ENCODE assay signal across 15 cellular contexts in genomic region chr13:84683448-84683847, GRCh38.
DNase-seq lines count a peak whose midpoint lies in the region; TF ChIP-seq lines count a peak whose summit lies in the region.
"Had no signal": no experiment of that assay in that cellular context is flagged by ENCODE, and none has a peak within 500 bp of the region (broad histone marks: within the 10 kb centered on the region; RNA-seq: fewer than 3 reads in every experiment).

No MANE protein-coding gene starts in this region.

- no peaks in the 10 kb centered on the region for H3K36me3 ChIP-seq in left ventricle myocardium inferior
- H3K36me3 ChIP-seq in thyroid gland = no peaks in the 10 kb centered on the region
- H3K36me3 ChIP-seq: BLaER1 treated with 17β-estradiol and CSF1 and Interleukin-3, amounts not matched to agents 10 nM and 100 nM had no signal

- H3K27ac ChIP-seq in left ventricle myocardium inferior (replicated peaks) (peak overlapping the region; percentile 47), 22Rv1 (peak overlapping the region; percentile 34; the same call in 1 of the 2 replicates), thyroid gland (peak overlapping the region in 2 of 3 donors; percentile 58 to 71)
- H3K27ac ChIP-seq: A549; BLaER1 treated with 17β-estradiol and CSF1 and Interleukin-3, amounts not matched to agents 10 nM and 100 nM; C4-2B had no signal

- TF ChIP-seq CTCF in left ventricle myocardium inferior (IDR thresholded peaks at IDR 0.05; ENCODE audit: borderline replicate concordance) (no peak), 22Rv1 (IDR thresholded peaks at IDR 0.05) (no peak), thyroid gland (IDR thresholded peaks at IDR 0.05) (no peak)

- H3K4me3 ChIP-seq in left ventricle myocardium inferior = no peak overlapping the region
- H3K4me3 ChIP-seq in thyroid gland (replicated peaks in 1 of 3) = no peak overlapping the region
- H3K4me3 ChIP-seq: A549; BLaER1 treated with 17β-estradiol and CSF1 and Interleukin-3, amounts not matched to agents 10 nM and 100 nM had no signal

- H3K9me3 ChIP-seq in left ventricle myocardium inferior (replicated peaks) = no peaks in the 10 kb centered on the region
- H3K9me3 ChIP-seq in thyroid gland = no peaks in the 10 kb centered on the region
- H3K9me3 ChIP-seq: A549, Caco-2 had no signal

- intact Hi-C loops in left ventricle myocardium inferior (cut with micrococcal nuclease) (no loop called here), cardiac septum (cut with DNase I) (no loop called here), thyroid gland (cut with DNase I) (no loop called here)

- DNase-seq in left ventricle myocardium inferior (no peak), cardiac septum (ENCODE audit: low spot score) (no peak), thyroid gland (no peak), T1000 (lab: John Stamatoyannopoulos, UW) (no peak)
- DNase-seq: AML-193; Caco-2; Calu3; CD4-positive, alpha-beta T cell; CD8-positive, alpha-beta T cell; DMS79 treated with DMSO at 0.1 percent for 48 hours; GF-D8 had no signal

- H3K27me3 ChIP-seq in left ventricle myocardium inferior (ENCODE audit: low read depth) = no peaks in the 10 kb centered on the region
- no peaks in the 10 kb centered on the region for H3K27me3 ChIP-seq in thyroid gland
- H3K27me3 ChIP-seq: BLaER1 treated with 17β-estradiol and CSF1 and Interleukin-3, amounts not matched to agents 10 nM and 100 nM had no signal

- no peak for TF ChIP-seq POLR2A in thyroid gland (IDR thresholded peaks at IDR 0.05)

- H3K4me1 ChIP-seq in left ventricle myocardium inferior (peaks cover 9% of the 10 kb centered on the region), thyroid gland (peaks cover 25 to 31% of the 10 kb centered on the region in 2 donors)
- H3K4me1 ChIP-seq: A549; BLaER1 treated with 17β-estradiol and CSF1 and Interleukin-3, amounts not matched to agents 10 nM and 100 nM; Caco-2 had no signal
